In the genomic region with DNA sequence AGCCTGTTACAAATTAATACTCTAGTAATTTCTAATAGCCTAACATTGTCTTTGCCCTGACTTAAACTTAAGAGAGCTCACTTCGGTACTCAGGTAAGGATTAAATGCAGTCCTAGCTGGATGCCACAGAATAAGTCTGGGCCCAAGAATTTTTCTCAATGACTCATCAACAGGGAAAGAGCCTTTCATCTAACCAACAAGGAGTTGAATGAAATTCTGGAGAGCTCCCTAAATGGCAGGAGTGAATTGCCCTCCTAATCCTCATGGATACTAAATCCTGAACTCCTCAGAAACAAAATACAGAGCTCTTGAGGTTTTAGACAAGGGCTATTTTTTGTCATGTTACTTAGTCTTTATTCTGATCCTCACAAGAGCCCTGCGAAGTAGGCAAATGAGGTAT, we compare ENCODE assay signal across 28 cellular contexts.
DNase-seq lines count a peak whose midpoint lies in the region; ATAC-seq and TF ChIP-seq lines count a peak whose summit lies in the region.
"Had no signal": no experiment of that assay in that cellular context is flagged by ENCODE, and none has a peak within 500 bp of the region (broad histone marks: within the 10 kb centered on the region; RNA-seq: fewer than 3 reads in every experiment).

No MANE protein-coding gene starts in this region.

- H3K36me3 Mint-ChIP-seq in MCF 10A (ENCODE audit: insufficient read depth, unreplicated experiment) = no peaks in the 10 kb centered on the region
- H3K36me3 Mint-ChIP-seq: activated CD4-positive, alpha-beta memory T cell treated with anti-CD3 and anti-CD28 coated beads for 36 hours; activated naive CD8-positive, alpha-beta T cell treated with anti-CD3 and anti-CD28 coated beads, Interleukin-2, amount 10 ng/mL, durations not matched to agents 7 days and 5 days; CD8-positive, alpha-beta T cell; T-cell had no signal

- H3K9me3 ChIP-seq in breast epithelium (no peaks in the 10 kb centered on the region), RWPE2 (ENCODE audit: severe bottlenecking) (no peaks in the 10 kb centered on the region), iPS-18a (ENCODE audit: control insufficient read depth, low read depth, low read length) (no peaks in the 10 kb centered on the region)
- H3K9me3 ChIP-seq: body of pancreas, HAP-1, lower lobe of right lung, thyroid gland had no signal

- H3K4me1 ChIP-seq in breast epithelium = no peaks in the 10 kb centered on the region
- H3K4me1 ChIP-seq in RWPE2 (ENCODE audit: insufficient read depth, poor library complexity, severe bottlenecking) = no peaks in the 10 kb centered on the region
- peaks cover 15% of the 10 kb centered on the region for H3K4me1 ChIP-seq in iPS-18a (ENCODE audit: control insufficient read depth, low read depth, low read length)
- H3K4me1 ChIP-seq: body of pancreas, lower lobe of right lung, thyroid gland had no signal

- BruUV-seq in MCF 10A (replicated peaks; lab: Mats Ljungman, UMichigan) = no TSS peak

- no peak overlapping the region for H3K27ac ChIP-seq in breast epithelium
- no peak overlapping the region for H3K27ac ChIP-seq in RWPE2 (ENCODE audit: poor library complexity, severe bottlenecking)
- H3K27ac ChIP-seq in iPS-18a (ENCODE audit: low read length) = no peak overlapping the region
- H3K27ac ChIP-seq: 22Rv1, body of pancreas, hepatocyte, lower lobe of right lung, thyroid gland had no signal

- intact Hi-C loops in MCF 10A (cut with micrococcal nuclease) = no loop called here
- intact Hi-C loops in breast epithelium (cut with DNase I; ENCODE audit: low total_unique reads) = no loop called here

- peak overlapping the region; percentile 1 for H3K9ac ChIP-seq in iPS-18a (ENCODE audit: low read length)

- TF ChIP-seq CTCF in MCF 10A (IDR thresholded peaks at IDR 0.05; ENCODE audit: unreplicated experiment) (no peak), breast epithelium (IDR thresholded peaks at IDR 0.05) (no peak), RWPE2 (IDR thresholded peaks at IDR 0.05; ENCODE audit: poor library complexity, severe bottlenecking) (no peak)

- no peak overlapping the region for H3K27ac Mint-ChIP-seq in MCF 10A (ENCODE audit: low read depth, unreplicated experiment)
- H3K27ac Mint-ChIP-seq: activated CD4-positive, alpha-beta memory T cell treated with anti-CD3 and anti-CD28 coated beads for 36 hours; activated naive CD8-positive, alpha-beta T cell treated with anti-CD3 and anti-CD28 coated beads, Interleukin-2, amount 10 ng/mL, durations not matched to agents 7 days and 5 days; CD8-positive, alpha-beta T cell; T-cell had no signal

- H3K27me3 Mint-ChIP-seq in MCF 10A (ENCODE audit: insufficient read depth, unreplicated experiment) = no peaks in the 10 kb centered on the region
- H3K27me3 Mint-ChIP-seq: progenitor cell of endocrine pancreas had no signal

- H3K27me3 ChIP-seq in breast epithelium = no peaks in the 10 kb centered on the region
- H3K27me3 ChIP-seq in RWPE2 (ENCODE audit: insufficient read depth, poor library complexity, severe bottlenecking) = no peaks in the 10 kb centered on the region
- no peaks in the 10 kb centered on the region for H3K27me3 ChIP-seq in iPS-18a (ENCODE audit: control insufficient read depth, insufficient read depth, low read length)
- H3K27me3 ChIP-seq: body of pancreas, hepatocyte, thyroid gland had no signal

- H3K36me3 ChIP-seq in breast epithelium (no peaks in the 10 kb centered on the region), RWPE2 (ENCODE audit: low read depth) (no peaks in the 10 kb centered on the region), iPS-18a (ENCODE audit: control insufficient read depth, low read depth, low read length) (no peaks in the 10 kb centered on the region)
- H3K36me3 ChIP-seq: HAP-1, lower lobe of right lung, thyroid gland had no signal

- H3K4me3 ChIP-seq in breast epithelium = no peak overlapping the region
- no peak overlapping the region for H3K4me3 ChIP-seq in RWPE2 (ENCODE audit: severe bottlenecking)
- H3K4me3 ChIP-seq in iPS-18a (ENCODE audit: low read length) = no peak overlapping the region
- H3K4me3 ChIP-seq: body of pancreas, HAP-1, hepatocyte, lower lobe of right lung, thyroid gland had no signal

- in situ Hi-C loops in KBM-7 (cut with MboI; ENCODE audit: low pct_unique_long_range_greater_than_20kb, low sequenced_read_pairs) = no loop called here

- DNase-seq in MCF 10A (ENCODE audit: unreplicated experiment) (peak; percentile 17), breast epithelium (ENCODE audit: low spot score in 2 of 2) (no peak), RWPE2 (ENCODE audit: low spot score) (no peak), KBM-7 (no peak), cerebellar cortex (ENCODE audit: low spot score) (no peak), nucleus accumbens (lab: John Stamatoyannopoulos, UW) (no peak)
- DNase-seq: activated CD4-positive, alpha-beta memory T cell treated with anti-CD3 and anti-CD28 coated beads for 36 hours; activated naive CD8-positive, alpha-beta T cell treated with anti-CD3 and anti-CD28 coated beads, Interleukin-2, amount 10 ng/mL, durations not matched to agents 7 days and 5 days; AML-193; body of pancreas; CD8-positive, alpha-beta T cell; DMS153; effector CD4-positive, alpha-beta T cell; kidney; lower lobe of right lung; NCI-H1417 treated with DMSO at 0.1 percent for 48 hours; NCI-H2081 treated with DMSO at 0.1 percent for 48 hours; stimulated activated naive CD8-positive, alpha-beta T cell treated with anti-CD3 and anti-CD28 coated beads, Interleukin-15, amount 100 ng/mL, for 72 hours; T-cell; thyroid gland had no signal

- ATAC-seq in RWPE2 (ENCODE audit: low read depth) = 0 out of 3 replicates have a peak, but pooled peaks have one; percentile 27
- ATAC-seq in GM18870 (IDR thresholded peaks at IDR 0.05; ENCODE audit: unreplicated experiment) = no peak
- ATAC-seq: body of pancreas; CD8-positive, alpha-beta T cell; esophagus mucosa; stimulated activated naive CD8-positive, alpha-beta T cell treated with anti-CD3 and anti-CD28 coated beads, Interleukin-15, amount 100 ng/mL, for 72 hours; T-cell had no signal

- no peak overlapping the region for H3K4me3 Mint-ChIP-seq in MCF 10A (ENCODE audit: unreplicated experiment)
- H3K4me3 Mint-ChIP-seq: activated CD4-positive, alpha-beta memory T cell treated with anti-CD3 and anti-CD28 coated beads for 36 hours; activated naive CD8-positive, alpha-beta T cell treated with anti-CD3 and anti-CD28 coated beads, Interleukin-2, amount 10 ng/mL, durations not matched to agents 7 days and 5 days; CD8-positive, alpha-beta T cell; neural crest cell; stimulated activated naive CD8-positive, alpha-beta T cell treated with anti-CD3 and anti-CD28 coated beads, Interleukin-15, amount 100 ng/mL, for 72 hours; T-cell had no signal

- CTCF ChIA-PET in MCF 10A (lab: Yijun Ruan, JAX) = interaction anchor here (1.1 kb wide), 1 partner anchor 9 kb away, joined by 3 read pairs; no protein-coding TSS in a partner anchor

- no peaks in the 10 kb centered on the region for H3K4me1 Mint-ChIP-seq in MCF 10A (ENCODE audit: insufficient read depth, unreplicated experiment)
- H3K4me1 Mint-ChIP-seq: neural crest cell; stimulated activated naive CD8-positive, alpha-beta T cell treated with anti-CD3 and anti-CD28 coated beads, Interleukin-15, amount 100 ng/mL, for 72 hours had no signal

- POLR2A ChIA-PET in MCF 10A (lab: Yijun Ruan, JAX) = interaction anchor here (1.0 kb wide), 1 partner anchor 22 kb away, joined by 3 read pairs; no protein-coding TSS in a partner anchor

- TF ChIP-seq POLR2A in breast epithelium (IDR thresholded peaks at IDR 0.05) = no peak

- no peaks in the 10 kb centered on the region for H3K9me3 Mint-ChIP-seq in MCF 10A (ENCODE audit: unreplicated experiment)
- H3K9me3 Mint-ChIP-seq: activated CD4-positive, alpha-beta memory T cell treated with anti-CD3 and anti-CD28 coated beads for 36 hours; activated naive CD8-positive, alpha-beta T cell treated with anti-CD3 and anti-CD28 coated beads, Interleukin-2, amount 10 ng/mL, durations not matched to agents 7 days and 5 days; CD8-positive, alpha-beta T cell; neural crest cell; stimulated activated naive CD8-positive, alpha-beta T cell treated with anti-CD3 and anti-CD28 coated beads, Interleukin-15, amount 100 ng/mL, for 72 hours; T-cell had no signal
